In the genomic region with DNA sequence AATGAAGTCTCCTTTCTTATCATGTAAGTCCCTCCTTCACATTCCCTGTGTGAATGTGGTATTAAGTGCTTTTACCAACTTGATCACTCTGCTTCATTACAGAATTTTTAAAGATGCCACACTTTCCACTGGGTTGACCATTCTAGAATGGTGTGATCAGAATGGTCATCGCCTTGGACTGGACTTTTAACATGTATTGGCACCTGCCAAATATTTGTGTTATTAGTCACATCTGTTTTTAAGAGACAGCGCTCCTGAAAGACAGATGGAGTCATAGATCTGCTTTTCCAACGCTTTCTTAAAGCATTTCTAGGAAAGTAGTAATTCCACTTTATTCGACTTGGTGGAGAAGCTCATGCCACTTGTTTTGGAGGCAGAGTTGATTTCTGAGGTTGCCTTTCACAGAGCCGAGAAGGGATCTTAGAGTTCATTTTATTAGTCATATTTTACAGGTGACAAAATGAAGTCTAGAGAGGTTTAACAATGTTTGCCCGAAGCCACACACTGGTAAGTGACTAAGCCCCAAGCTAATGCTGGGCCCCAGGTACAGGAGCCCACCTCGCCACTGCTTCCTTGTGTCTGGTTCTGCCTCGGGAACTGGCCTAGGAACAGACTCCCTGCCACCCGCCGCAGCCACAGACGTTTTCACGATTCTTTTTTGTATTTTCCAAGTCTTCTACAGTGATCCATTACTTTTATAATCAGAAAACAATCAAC, we compare ENCODE assay signal across 20 cellular contexts. TPM values are rescaled to one million over a fixed set of nuclear protein-coding genes. Genes with fewer than 3 reads are reported as not detected.
A peak's percentile ranks its signal among the peaks of the same experiment; 100 is the strongest.
DNase-seq lines count a peak whose midpoint lies in the region; ATAC-seq, FAIRE-seq and TF ChIP-seq lines count a peak whose summit lies in the region.
"Had no signal": no experiment of that assay in that cellular context is flagged by ENCODE, and none has a peak within 500 bp of the region (broad histone marks: within the 10 kb centered on the region; RNA-seq: fewer than 3 reads in every experiment).

No MANE protein-coding gene starts in this region.

- TF ChIP-seq EP300 in A549 (IDR thresholded peaks at IDR 0.05): no peak

- no peaks in the 10 kb centered on the region for H3K79me2 ChIP-seq in PC-3 (ENCODE audit: low read length)

- no peak overlapping the region for H2BK5ac ChIP-seq in mesenchymal stem cell (ENCODE audit: low read depth, low read length, poor library complexity, severe bottlenecking)

- H3K27ac Mint-ChIP-seq in progenitor cell of endocrine pancreas: peak overlapping the region; percentile 25
- H3K27ac Mint-ChIP-seq: B cell, IgD-negative memory B cell had no signal

- H2BK120ac ChIP-seq in mesenchymal stem cell (ENCODE audit: low read depth, low read length): no peak overlapping the region

- intact Hi-C loops in PC-3 (cut with micrococcal nuclease): no loop called here

- no peak for ATAC-seq in A549
- peak; percentile 75 for ATAC-seq in PC-3
- ATAC-seq in GM19455 (IDR thresholded peaks at IDR 0.05; ENCODE audit: unreplicated experiment): no peak
- ATAC-seq in GM18870 (IDR thresholded peaks at IDR 0.05; ENCODE audit: unreplicated experiment): no peak
- ATAC-seq in GM21390 (IDR thresholded peaks at IDR 0.05; ENCODE audit: unreplicated experiment): no peak
- ATAC-seq: Right ventricle myocardium inferior had no signal

- no peak overlapping the region for H3K9ac ChIP-seq in PC-3 (ENCODE audit: low read length)
- no peak overlapping the region for H3K9ac ChIP-seq in mesenchymal stem cell (ENCODE audit: low read length)

- no peak for FAIRE-seq in A549 (lab: Jason Lieb, UNC)
- FAIRE-seq: GM12891, HTR-8/SVneo had no signal

- H2AFZ ChIP-seq in PC-3 (ENCODE audit: low read length) (no peak overlapping the region), mesenchymal stem cell (ENCODE audit: low read depth, low read length) (no peak overlapping the region)

- H3K27ac ChIP-seq in A549 (peak overlapping the region in 1 of 2 experiments; percentile 33; a peak in 1 of 6 replicates), PC-3 (ENCODE audit: low read length) (0 out of 2 replicates have a peak overlapping the region, but pooled peaks have one; percentile 10), mesenchymal stem cell (ENCODE audit: low read length, poor library complexity, severe bottlenecking) (no peak overlapping the region)

- H3K14ac ChIP-seq in mesenchymal stem cell (ENCODE audit: low read length in 2 of 2): no peak overlapping the region

- H3K4me1 Mint-ChIP-seq in progenitor cell of endocrine pancreas (ENCODE audit: low read depth): peaks cover 14% of the 10 kb centered on the region

- no peak for DNase-seq in A549 (ENCODE audit: low read depth in 1 of 2, low spot score in 1 of 2)
- peak; percentile 76 for DNase-seq in PC-3
- no peak for DNase-seq in mesenchymal stem cell
- no peak for DNase-seq in progenitor cell of endocrine pancreas (ENCODE audit: low spot score, unreplicated experiment)
- no peak for DNase-seq in LoVo (ENCODE audit: low spot score)
- DNase-seq: 8988T; CD4-positive, CD25-positive, alpha-beta regulatory T cell; Kasumi-1; NCI-H1092 treated with DMSO at 0.1 percent for 48 hours; NCI-H2081 treated with DMSO at 0.1 percent for 48 hours; NK-92 treated with Interleukin-12 subunit alpha and Interleukin-12 subunit beta, amount 100 ng/mL, for 24 hours had no signal

- H3F3A ChIP-seq in PC-3 (ENCODE audit: low read length, unreplicated experiment): no peaks in the 10 kb centered on the region

- no peak overlapping the region for H3K18ac ChIP-seq in mesenchymal stem cell (ENCODE audit: low read depth in 1 of 2, low read length in 2 of 2)

- no peak overlapping the region for H3K4ac ChIP-seq in mesenchymal stem cell (ENCODE audit: low read depth in 1 of 2, low read length in 2 of 2)

- no peaks in the 10 kb centered on the region for H3K36me3 Mint-ChIP-seq in progenitor cell of endocrine pancreas (ENCODE audit: insufficient read depth)
- H3K36me3 Mint-ChIP-seq: CD4-positive, CD25-positive, alpha-beta regulatory T cell; IgD-negative memory B cell had no signal

- peaks cover 36% of the 10 kb centered on the region for H3K27me3 Mint-ChIP-seq in progenitor cell of endocrine pancreas

- peak overlapping the region in 1 of 2 experiments; percentile 54 for H2BK12ac ChIP-seq in mesenchymal stem cell (ENCODE audit: low read length in 2 of 2)

- H4K8ac ChIP-seq in mesenchymal stem cell (ENCODE audit: low read length): no peak overlapping the region

- no peak overlapping the region for H3K23ac ChIP-seq in mesenchymal stem cell (ENCODE audit: low read length in 2 of 2)

- CTCF ChIA-PET in A549 (lab: Yijun Ruan, JAX) (interaction anchor here (2.0 to 2.7 kb wide), 3 partner anchors 325 to 638 kb away, joined by 4 to 13 read pairs (median 7); no protein-coding TSS in a partner anchor), PC-3 (lab: Charles Lee) (interaction anchor here (0.8 kb wide), 1 partner anchor 325 kb away, joined by 3 read pairs; no protein-coding TSS in a partner anchor)

- H3K27me3 ChIP-seq in PC-3 (ENCODE audit: low read length): no peaks in the 10 kb centered on the region
- peaks cover 28 to 44% of the 10 kb centered on the region in 2 experiments for H3K27me3 ChIP-seq in mesenchymal stem cell (ENCODE audit: control insufficient read depth in 1 of 2, insufficient read depth in 1 of 2, low read length in 2 of 2)

- H2AK5ac ChIP-seq in mesenchymal stem cell (ENCODE audit: low read length, severe bottlenecking): no peak overlapping the region

- no peaks in the 10 kb centered on the region for H3K9me3 Mint-ChIP-seq in progenitor cell of endocrine pancreas (ENCODE audit: low read depth)
- H3K9me3 Mint-ChIP-seq: CD4-positive, CD25-positive, alpha-beta regulatory T cell; IgD-negative memory B cell had no signal

- no peak overlapping the region for H4K91ac ChIP-seq in mesenchymal stem cell (ENCODE audit: low read length)

- no TSS peak for BruUV-seq in PC-3 (replicated peaks; lab: Mats Ljungman, UMichigan)

- H3K4me2 ChIP-seq in A549 (no peak overlapping the region), PC-3 (ENCODE audit: low read length) (peak overlapping the region; percentile 66), mesenchymal stem cell (ENCODE audit: low read length, poor library complexity, severe bottlenecking) (no peak overlapping the region)

- H3K36me3 ChIP-seq in PC-3 (ENCODE audit: low read depth, low read length) (no peaks in the 10 kb centered on the region), mesenchymal stem cell (ENCODE audit: control insufficient read depth in 1 of 2, insufficient read depth in 2 of 2, low read depth in 1 of 2, low read length in 2 of 2) (no peaks in the 10 kb centered on the region)
- H3K36me3 ChIP-seq: HAP-1 had no signal

- H2BK15ac ChIP-seq in mesenchymal stem cell (ENCODE audit: low read depth, poor library complexity, severe bottlenecking): peak overlapping the region; percentile 80

- no peaks in the 10 kb centered on the region for H3K9me2 ChIP-seq in PC-3 (replicated peaks; ENCODE audit: low read length)

- WGBS in A549 (ENCODE audit: missing lambda C conversion rate): 79% methylated on average over 12 of the region's 12 CpGs
- WGBS in mesenchymal stem cell: 90% methylated on average over 12 of the region's 12 CpGs

- no peak for TF ChIP-seq CTCF in A549 (IDR thresholded peaks at IDR 0.05)
- no peak for TF ChIP-seq CTCF in PC-3 (conservative IDR thresholded peaks at IDR 0.05; ENCODE audit: low read depth, low read length)
- TF ChIP-seq CTCF in progenitor cell of endocrine pancreas (IDR thresholded peaks at IDR 0.05; ENCODE audit: unreplicated experiment): no peak

- H3K4me1 ChIP-seq in A549 (peaks cover 17% of the 10 kb centered on the region), PC-3 (ENCODE audit: insufficient read depth, low read length) (peaks cover 15% of the 10 kb centered on the region), mesenchymal stem cell (ENCODE audit: control insufficient read depth, insufficient read depth, low read depth, low read length) (peaks cover 5% of the 10 kb centered on the region)
- H3K4me1 ChIP-seq: HAP-1 had no signal

- no peak for TF ChIP-seq RAD21 in A549 (conservative IDR thresholded peaks at IDR 0.05 in 1 of 2, IDR thresholded peaks at IDR 0.05 in 1 of 2)

- H3K9me3 ChIP-seq in A549 (no peaks in the 10 kb centered on the region), PC-3 (ENCODE audit: low read length) (no peaks in the 10 kb centered on the region), mesenchymal stem cell (ENCODE audit: control insufficient read depth, low read length) (peaks cover 7% of the 10 kb centered on the region)
- H3K9me3 ChIP-seq: HAP-1 had no signal

- POLR2A ChIA-PET in A549 (lab: Yijun Ruan, JAX) (no interaction called here), PC-3 (lab: Charles Lee; ENCODE audit: unreplicated experiment) (no interaction called here)

- no peak overlapping the region for H3K4me3 ChIP-seq in A549
- no peak overlapping the region for H3K4me3 ChIP-seq in PC-3 (ENCODE audit: low read length)
- no peak overlapping the region for H3K4me3 ChIP-seq in mesenchymal stem cell (ENCODE audit: insufficient read depth in 1 of 2, low read depth in 1 of 2, low read length in 2 of 2)
- H3K4me3 ChIP-seq: HAP-1 had no signal

- H3K79me1 ChIP-seq in mesenchymal stem cell (replicated peaks; ENCODE audit: low read length, poor library complexity, severe bottlenecking): no peaks in the 10 kb centered on the region

- no peak for TF ChIP-seq POLR2A in A549 (IDR thresholded peaks at IDR 0.05; ENCODE audit: low read length)

- H4K20me1 ChIP-seq in PC-3 (ENCODE audit: low read length): no peaks in the 10 kb centered on the region

- H3K4me3 Mint-ChIP-seq in progenitor cell of endocrine pancreas (ENCODE audit: low read depth): no peak overlapping the region
- H3K4me3 Mint-ChIP-seq: B cell had no signal

TF ChIP-seq in A549, 52 proteins besides CTCF, POLR2A, EP300 and RAD21:
- TF ChIP-seq KDM1A (IDR thresholded peaks at IDR 0.05; ENCODE audit: low read depth) (no peak), FOSL2 (IDR thresholded peaks at IDR 0.05) (no peak), FOSL2 (CRISPR knock-in tag; IDR thresholded peaks at IDR 0.05) (0 out of 2 replicates have a peak, but pooled peaks have one; percentile 3), SREBF2 (IDR thresholded peaks at IDR 0.05) (no peak)

RNA-seq across cellular contexts. Expression of a gene that starts 10.4 kb away (rescaled TPM):
- 40.5 and 60.8 TPM in 2 replicates for polyA plus RNA-seq in A549 (2011; rRNA removed)
- polyA plus RNA-seq in A549 (2012; cell fraction: cytosol; rRNA removed): 20.6 and 25.0 TPM in 2 replicates
- 24.3 and 33.2 TPM in 2 replicates for polyA plus RNA-seq in A549 (2012; cell fraction: nucleus; rRNA removed)
- 23.2 to 26.1 TPM (median 25.6 TPM) in 3 replicates for polyA plus RNA-seq in A549 (2017; fragmentation: RNase III; extraction: RNeasy Plus Mini Kit Qiagen cat#74134 plus additional on column Dnase treatment)
- polyA minus RNA-seq in A549 (2011; rRNA and poly(A)+ RNA removed): 25.2 and 32.9 TPM in 2 replicates
- 9.6 and 10.7 TPM in 2 replicates for total RNA-seq in PC-3 (2014; rRNA removed)
- 156 TPM for polyA plus RNA-seq in mesenchymal stem cell (2013, experiment 1 of 2)
- polyA plus RNA-seq in mesenchymal stem cell (2013, experiment 2 of 2): 155 TPM
- total RNA-seq in progenitor cell of endocrine pancreas: 31.4 and 35.4 TPM in 2 replicates
